ENCODE assay signal across 18 cellular contexts in the genomic region with DNA sequence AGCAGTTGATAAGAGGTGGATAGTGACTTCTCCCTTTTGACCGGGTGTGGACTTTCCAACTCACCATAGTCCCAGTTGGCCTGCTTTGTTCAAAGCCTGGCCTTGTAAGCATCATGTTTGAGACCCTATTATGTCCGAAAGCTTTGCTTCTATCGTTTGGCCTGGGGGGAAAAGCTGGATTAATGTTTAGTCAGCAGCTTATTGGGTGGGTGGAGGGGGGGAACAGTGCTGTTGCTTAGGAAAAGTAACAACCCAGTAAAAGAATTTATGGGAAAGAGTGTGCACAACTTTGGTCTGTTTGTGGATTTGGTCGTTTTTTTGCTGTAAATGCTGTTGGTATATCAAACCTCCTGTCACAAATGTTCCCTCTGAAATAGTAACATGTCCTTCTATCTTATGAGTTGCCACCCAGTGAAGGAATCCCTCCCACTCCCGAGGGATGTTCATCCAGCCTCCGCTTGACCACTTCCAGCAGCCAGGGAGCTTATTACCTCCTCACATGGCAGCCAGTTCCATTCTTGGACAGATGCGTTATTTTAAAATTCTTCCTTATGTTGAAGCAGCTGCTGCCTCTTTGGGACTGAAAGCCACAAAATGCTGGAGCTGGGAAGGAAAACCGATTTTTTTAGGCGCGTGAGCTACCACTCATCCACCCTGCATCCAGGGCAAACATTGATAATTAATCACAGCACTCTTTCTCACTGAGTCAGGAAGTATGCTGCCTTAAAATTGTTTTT. TPM values are rescaled to one million over a fixed set of nuclear protein-coding genes. Genes with fewer than 3 reads are reported as not detected.
A peak's percentile ranks its signal among the peaks of the same experiment; 100 is the strongest.
DNase-seq lines count a peak whose midpoint lies in the region; ATAC-seq, FAIRE-seq and TF ChIP-seq lines count a peak whose summit lies in the region.
"Had no signal": no experiment of that assay in that cellular context is flagged by ENCODE, and none has a peak within 500 bp of the region (broad histone marks: within the 10 kb centered on the region; RNA-seq: fewer than 3 reads in every experiment).

No MANE protein-coding gene starts in this region.

- POLR2A ChIA-PET in A549 (lab: Yijun Ruan, JAX) = interaction anchor here (0.6 kb wide), 1 partner anchor 11 kb away, joined by 3 read pairs; a partner anchor contains a TSS

- no peaks in the 10 kb centered on the region for H3K9me3 Mint-ChIP-seq in brain
- H3K9me3 Mint-ChIP-seq: activated naive CD8-positive, alpha-beta T cell treated with anti-CD3 and anti-CD28 coated beads, Interleukin-2, amount 10 ng/mL, durations not matched to agents 7 days and 5 days had no signal

- 84% methylated on average over 10 of the region's 10 CpGs for WGBS in A549 (ENCODE audit: missing lambda C conversion rate)
- 8 to 12% methylated on average over 10 of the region's 10 CpGs for WGBS in GM23248 (ENCODE audit: low coverage in 1 of 2, low lambda C conversion rate in 2 of 2, missing lambda C conversion rate in 2 of 2), 2 experiments

- H3K9me3 ChIP-seq in A549 = no peaks in the 10 kb centered on the region
- no peaks in the 10 kb centered on the region for H3K9me3 ChIP-seq in GM23248 (ENCODE audit: low read depth)
- H3K9me3 ChIP-seq: BLaER1 had no signal

- H2AFZ ChIP-seq in GM23248 = no peak overlapping the region
- H2AFZ ChIP-seq: PC-9 had no signal

- TF ChIP-seq CTCF in A549 (IDR thresholded peaks at IDR 0.05) (no peak), brain (conservative IDR thresholded peaks at IDR 0.05) (no peak)

- peak overlapping the region; percentile 81 to 88 (median 81) for H3K27ac Mint-ChIP-seq in brain

- peaks cover 30% of the 10 kb centered on the region for H3K4me1 Mint-ChIP-seq in brain

- H3K9me2 ChIP-seq in GM23248 (ENCODE audit: insufficient read depth) = no peaks in the 10 kb centered on the region

- DNase-seq in A549 (ENCODE audit: low read depth in 1 of 2, low spot score in 1 of 2) (no peak), GM23248 (peak; percentile 63), occipital lobe (lab: John Stamatoyannopoulos, UW) (peak; percentile 47), midbrain (lab: John Stamatoyannopoulos, UW) (no peak), NCI-H2227 (lab: John Stamatoyannopoulos, UW; ENCODE audit: unreplicated experiment) (no peak), putamen (ENCODE audit: low spot score) (no peak)
- DNase-seq: activated CD4-positive, CD25-positive, alpha-beta regulatory T cell; activated naive CD8-positive, alpha-beta T cell treated with anti-CD3 and anti-CD28 coated beads, Interleukin-2, amount 10 ng/mL, durations not matched to agents 7 days and 5 days; central memory CD4-positive, alpha-beta T cell; DMS153; NCI-H748 treated with DMSO at 0.1 percent for 48 hours; nucleus accumbens; PC-9; stimulated activated CD4-positive, alpha-beta T cell treated with anti-CD3 and anti-CD28 coated beads, Interleukin-12 subunit alpha, Interleukin-12 subunit beta, amount 100 ng/mL, for 4 hours had no signal

- no peaks in the 10 kb centered on the region for H3K27me3 Mint-ChIP-seq in brain
- H3K27me3 Mint-ChIP-seq: activated naive CD8-positive, alpha-beta T cell treated with anti-CD3 and anti-CD28 coated beads, Interleukin-2, amount 10 ng/mL, durations not matched to agents 7 days and 5 days had no signal

- H3K36me3 ChIP-seq in GM23248 (ENCODE audit: low read depth) = peaks cover 41% of the 10 kb centered on the region

- FAIRE-seq in A549 (lab: Jason Lieb, UNC) = peak; percentile 51
- FAIRE-seq: endometrium had no signal

- in situ Hi-C loops in GM23248 (cut with MboI) = no loop called here

- peaks cover 4% of the 10 kb centered on the region; the same call in 1 of the 2 replicates for H4K20me1 ChIP-seq in GM23248 (ENCODE audit: insufficient read depth)

- no peaks in the 10 kb centered on the region for H3K27me3 ChIP-seq in GM23248 (replicated peaks; ENCODE audit: insufficient read depth)
- H3K27me3 ChIP-seq: BLaER1 had no signal

- CTCF ChIA-PET in A549 (lab: Yijun Ruan, JAX) = interaction anchor here (0.8 to 5.2 kb wide), 11 partner anchors 9 to 301 kb away, joined by 3 to 31 read pairs (median 4); a partner anchor contains a TSS

- H3K4me3 ChIP-seq in A549 (no peak overlapping the region), GM23248 (peak overlapping the region; percentile 30; the same call in 1 of the 2 replicates)
- H3K4me3 ChIP-seq: BLaER1, PC-9 had no signal

- peaks cover 65% of the 10 kb centered on the region for H3K36me3 Mint-ChIP-seq in brain

- TF ChIP-seq EP300 in A549 (IDR thresholded peaks at IDR 0.05) = no peak

- H3F3A ChIP-seq in GM23248 (ENCODE audit: insufficient read depth) = peaks cover 23% of the 10 kb centered on the region; the same call in 1 of the 2 replicates

- no peak for ATAC-seq in A549
- ATAC-seq in HG03342 (IDR thresholded peaks at IDR 0.05; ENCODE audit: unreplicated experiment) = no peak

- peak overlapping the region in 1 of 5 experiments; percentile 60 for H3K4me3 Mint-ChIP-seq in brain
- H3K4me3 Mint-ChIP-seq: activated naive CD8-positive, alpha-beta T cell treated with anti-CD3 and anti-CD28 coated beads, Interleukin-2, amount 10 ng/mL, durations not matched to agents 7 days and 5 days had no signal

- no peak for TF ChIP-seq RAD21 in A549 (conservative IDR thresholded peaks at IDR 0.05 in 1 of 2, IDR thresholded peaks at IDR 0.05 in 1 of 2)

- H3K9ac ChIP-seq in GM23248 = peak overlapping the region; percentile 64
- H3K9ac ChIP-seq: BLaER1 had no signal

- H3K4me2 ChIP-seq in A549 (no peak overlapping the region), GM23248 (ENCODE audit: unreplicated experiment) (peak overlapping the region; percentile 63)
- H3K4me2 ChIP-seq: BLaER1, PC-9 had no signal

- H3K4me1 ChIP-seq in A549 (no peaks in the 10 kb centered on the region; the same call in 2 of the 3 replicates), GM23248 (ENCODE audit: insufficient read depth) (peaks cover 29% of the 10 kb centered on the region)

- no peak overlapping the region for H3K27ac ChIP-seq in A549
- H3K27ac ChIP-seq in GM23248 = peak overlapping the region; percentile 75
- H3K27ac ChIP-seq: BLaER1, PC-9 had no signal

- H3K79me2 ChIP-seq in GM23248 (ENCODE audit: insufficient read depth) = peaks cover 97% of the 10 kb centered on the region

- TF ChIP-seq POLR2A in A549 (IDR thresholded peaks at IDR 0.05; ENCODE audit: low read length) = no peak

TF ChIP-seq in A549, 52 proteins besides CTCF, POLR2A, EP300 and RAD21:
- TF ChIP-seq MAFK (IDR thresholded peaks at IDR 0.05; ENCODE audit: partially characterized antibody) (peak; percentile 66), HOXA7 (CRISPR knock-in tag; IDR thresholded peaks at IDR 0.05) (no peak)

RNA-seq across cellular contexts. Expression of a gene that starts 10.5 kb away (rescaled TPM):
- polyA plus RNA-seq in A549 (2011; rRNA removed) (82.1 and 101 TPM in 2 replicates), A549 (2017; fragmentation: RNase III; extraction: RNeasy Plus Mini Kit Qiagen cat#74134 plus additional on column Dnase treatment) (113 to 118 TPM (median 116 TPM) in 3 replicates), GM23248 (2016; fragmentation: Nextera tagmentation; extraction: Ambion mirVana) (64.8 and 66.7 TPM in 2 replicates), brain (ENCODE audit: insufficient read depth, low read depth, low replicate concordance) (222 TPM)
- 180 and 241 TPM in 2 replicates for polyA plus RNA-seq in A549 (2012; cell fraction: cytosol; rRNA removed)
- 350 and 382 TPM in 2 replicates for polyA plus RNA-seq in A549 (2012; cell fraction: nucleus; rRNA removed)
- polyA minus RNA-seq in A549 (2011; rRNA and poly(A)+ RNA removed) = 102 and 120 TPM in 2 replicates
- total RNA-seq in GM23248 (2014; rRNA removed; shearing (Covaris generic)) = 71.9 and 87.1 TPM in 2 replicates
- total RNA-seq in occipital lobe = 18.7 TPM

RNA-seq across cellular contexts. Expression of a gene that starts 16.9 kb away (rescaled TPM):
- 0.37 TPM in 1 of 2 replicates, not detected in the other for polyA plus RNA-seq in A549 (2011; rRNA removed)
- polyA plus RNA-seq in A549 (2012; cell fraction: cytosol; rRNA removed) = 0.08 and 0.12 TPM in 2 replicates
- polyA plus RNA-seq in A549 (2012; cell fraction: nucleus; rRNA removed) = not detected in 2 replicates
- 0.47 TPM in 1 of 3 replicates, not detected in the others for polyA plus RNA-seq in A549 (2017; fragmentation: RNase III; extraction: RNeasy Plus Mini Kit Qiagen cat#74134 plus additional on column Dnase treatment)
- polyA minus RNA-seq in A549 (2011; rRNA and poly(A)+ RNA removed) = not detected in 2 replicates
- not detected in 2 replicates for total RNA-seq in GM23248 (2014; rRNA removed; shearing (Covaris generic))
- polyA plus RNA-seq in GM23248 (2016; fragmentation: Nextera tagmentation; extraction: Ambion mirVana) = 1.1 and 2.2 TPM in 2 replicates
- 8.1 TPM for polyA plus RNA-seq in brain (ENCODE audit: insufficient read depth, low read depth, low replicate concordance)
- 5.3 TPM for total RNA-seq in occipital lobe
- total RNA-seq: PC-9 had no signal

RNA-seq across cellular contexts. Expression of a gene that starts 32.1 kb away (rescaled TPM):
- polyA plus RNA-seq in A549 (2011; rRNA removed) (1.1 and 1.6 TPM in 2 replicates), A549 (2017; fragmentation: RNase III; extraction: RNeasy Plus Mini Kit Qiagen cat#74134 plus additional on column Dnase treatment) (7.9 to 9.1 TPM (median 8.7 TPM) in 3 replicates), GM23248 (2016; fragmentation: Nextera tagmentation; extraction: Ambion mirVana) (0.10 TPM in 1 of 2 replicates, not detected in the other), brain (ENCODE audit: insufficient read depth, low read depth, low replicate concordance) (4.2 TPM)
- 7.2 and 11.0 TPM in 2 replicates for polyA plus RNA-seq in A549 (2012; cell fraction: cytosol; rRNA removed)
- polyA plus RNA-seq in A549 (2012; cell fraction: nucleus; rRNA removed) = 12.3 and 15.7 TPM in 2 replicates
- polyA minus RNA-seq in A549 (2011; rRNA and poly(A)+ RNA removed) = 1.2 and 2.0 TPM in 2 replicates
- not detected in 2 replicates for total RNA-seq in GM23248 (2014; rRNA removed; shearing (Covaris generic))
- 6.9 TPM for total RNA-seq in occipital lobe

RNA-seq across cellular contexts. Expression of a gene that starts 38.2 kb away (rescaled TPM):
- polyA plus RNA-seq in A549 (2011; rRNA removed) = 73.0 and 103 TPM in 2 replicates
- polyA plus RNA-seq in A549 (2012; cell fraction: cytosol; rRNA removed) = 72.7 and 76.5 TPM in 2 replicates
- 133 and 138 TPM in 2 replicates for polyA plus RNA-seq in A549 (2012; cell fraction: nucleus; rRNA removed)
- 89.4 to 110 TPM (median 108 TPM) in 3 replicates for polyA plus RNA-seq in A549 (2017; fragmentation: RNase III; extraction: RNeasy Plus Mini Kit Qiagen cat#74134 plus additional on column Dnase treatment)
- polyA minus RNA-seq in A549 (2011; rRNA and poly(A)+ RNA removed) = 77.6 and 78.1 TPM in 2 replicates
- total RNA-seq in GM23248 (2014; rRNA removed; shearing (Covaris generic)) = 45.3 and 51.2 TPM in 2 replicates
- 44.2 and 44.5 TPM in 2 replicates for polyA plus RNA-seq in GM23248 (2016; fragmentation: Nextera tagmentation; extraction: Ambion mirVana)
- polyA plus RNA-seq in brain (ENCODE audit: insufficient read depth, low read depth, low replicate concordance) = 92.9 TPM
- 29.2 TPM for total RNA-seq in occipital lobe

RNA-seq across cellular contexts. Expression of a gene that starts 38.5 kb away (rescaled TPM):
- polyA plus RNA-seq in A549 (2011; rRNA removed) = 55.7 and 57.5 TPM in 2 replicates
- polyA plus RNA-seq in A549 (2012; cell fraction: cytosol; rRNA removed) = 62.4 and 81.8 TPM in 2 replicates
- 48.3 and 60.2 TPM in 2 replicates for polyA plus RNA-seq in A549 (2012; cell fraction: nucleus; rRNA removed)
- 47.7 to 50.7 TPM (median 48.7 TPM) in 3 replicates for polyA plus RNA-seq in A549 (2017; fragmentation: RNase III; extraction: RNeasy Plus Mini Kit Qiagen cat#74134 plus additional on column Dnase treatment)
- polyA minus RNA-seq in A549 (2011; rRNA and poly(A)+ RNA removed) = 48.8 and 57.0 TPM in 2 replicates
- 27.7 and 29.6 TPM in 2 replicates for total RNA-seq in GM23248 (2014; rRNA removed; shearing (Covaris generic))
- 34.9 and 39.2 TPM in 2 replicates for polyA plus RNA-seq in GM23248 (2016; fragmentation: Nextera tagmentation; extraction: Ambion mirVana)
- 71.5 TPM for polyA plus RNA-seq in brain (ENCODE audit: insufficient read depth, low read depth, low replicate concordance)
- total RNA-seq in occipital lobe = 17.2 TPM

Comparison
In these comparisons a context has a peak if more than half of its experiments do, and no peak if none do; other contexts are left out.
1. DNase-seq: peak in GM23248 (single experiment) and occipital lobe (single experiment); none in A549 (0 of 2), midbrain (single experiment), NCI-H2227 (single experiment) and putamen (single experiment).